Comparison of ENCODE assay signal across 23 cellular contexts in genomic region chr1:31799895-31800676, GRCh38. TPM values are rescaled to one million over a fixed set of nuclear protein-coding genes. Genes with fewer than 3 reads are reported as not detected.
DNase-seq lines count a peak whose midpoint lies in the region; ATAC-seq, FAIRE-seq and TF ChIP-seq lines count a peak whose summit lies in the region.
"Had no signal": no experiment of that assay in that cellular context is flagged by ENCODE, and none has a peak within 500 bp of the region (broad histone marks: within the 10 kb centered on the region; RNA-seq: fewer than 3 reads in every experiment).

No MANE protein-coding gene starts in this region.

- H3K9me1 ChIP-seq in K562 (ENCODE audit: control insufficient read depth, insufficient read depth, low read length) = no peaks in the 10 kb centered on the region

- no peak for TF ChIP-seq POLR2A in K562 (conservative IDR thresholded peaks at IDR 0.05)
- no peak for TF ChIP-seq POLR2A in esophagus muscularis mucosa (IDR thresholded peaks at IDR 0.05; ENCODE audit: low read depth)
- TF ChIP-seq POLR2A in testis (IDR thresholded peaks at IDR 0.05) = no peak

- H3K9me3 ChIP-seq in K562 (replicated peaks; ENCODE audit: control insufficient read depth, insufficient read depth, low read depth, low read length) (no peaks in the 10 kb centered on the region), esophagus muscularis mucosa (no peaks in the 10 kb centered on the region), testis (no peaks in the 10 kb centered on the region)
- H3K9me3 ChIP-seq: left ventricle myocardium inferior had no signal

- no peaks in the 10 kb centered on the region for H3K79me2 ChIP-seq in K562 (ENCODE audit: control insufficient read depth, insufficient read depth, low read length)

- H2AFZ ChIP-seq in K562 (ENCODE audit: low read depth, low read length) = peak overlapping the region; percentile 28

- H3K27ac Mint-ChIP-seq in activated naive CD8-positive, alpha-beta T cell treated with anti-CD3 and anti-CD28 coated beads, Interleukin-2, amount 10 ng/mL, durations not matched to agents 7 days and 5 days = no peak overlapping the region
- no peak overlapping the region for H3K27ac Mint-ChIP-seq in activated naive CD8-positive, alpha-beta T cell treated with anti-CD3 and anti-CD28 coated beads for 36 hours
- no peak overlapping the region for H3K27ac Mint-ChIP-seq in nephron progenitor cell
- H3K27ac Mint-ChIP-seq: CD8-positive, alpha-beta T cell had no signal

- no peak for TF ChIP-seq EP300 in K562 (IDR thresholded peaks at IDR 0.05; ENCODE audit: low read length)
- TF ChIP-seq EP300 in esophagus muscularis mucosa (IDR thresholded peaks at IDR 0.05) = no peak

- CTCF ChIA-PET in K562 (lab: Yijun Ruan, JAX; ENCODE audit: low intra/inter-chr PET ratio) = no interaction called here

- no peak overlapping the region for H3K4me2 ChIP-seq in K562 (ENCODE audit: insufficient read depth, low read length)

- POLR2A ChIA-PET in activated naive CD8-positive, alpha-beta T cell treated with anti-CD3 and anti-CD28 coated beads, Interleukin-2, amount 10 ng/mL, durations not matched to agents 7 days and 5 days (lab: Charles Lee) = interaction anchor here (0.6 to 1.5 kb wide), 2 partner anchors 11 to 104 kb away, joined by 3 to 5 read pairs; no protein-coding TSS in a partner anchor
- POLR2A ChIA-PET in K562 (lab: Yijun Ruan, JAX) = interaction anchor here (0.6 to 1.7 kb wide), 9 partner anchors 11 to 626 kb away, joined by 3 to 7 read pairs (median 3); no protein-coding TSS in a partner anchor

- WGBS in K562 (ENCODE audit: insufficient coverage, low coverage, missing lambda C conversion rate) = 37% methylated on average over 16 of the region's 16 CpGs
- 90% methylated on average over 12 of the region's 16 CpGs for WGBS in esophagus muscularis mucosa
- 77 to 89% methylated on average over 3 to 16 of the region's 16 CpGs for WGBS in testis, 2 donors

- H3K27me3 Mint-ChIP-seq in activated naive CD8-positive, alpha-beta T cell treated with anti-CD3 and anti-CD28 coated beads, Interleukin-2, amount 10 ng/mL, durations not matched to agents 7 days and 5 days = peaks cover 28% of the 10 kb centered on the region
- H3K27me3 Mint-ChIP-seq in activated naive CD8-positive, alpha-beta T cell treated with anti-CD3 and anti-CD28 coated beads for 36 hours = peaks cover 2% of the 10 kb centered on the region
- peaks cover 13% of the 10 kb centered on the region for H3K27me3 Mint-ChIP-seq in nephron progenitor cell (ENCODE audit: low read depth, poor library complexity)

- no peaks in the 10 kb centered on the region for H3K36me3 ChIP-seq in K562 (ENCODE audit: control insufficient read depth, insufficient read depth, low read length)
- no peaks in the 10 kb centered on the region for H3K36me3 ChIP-seq in esophagus muscularis mucosa
- H3K36me3 ChIP-seq in testis (ENCODE audit: low read depth, missing control alignments) = no peaks in the 10 kb centered on the region
- H3K36me3 ChIP-seq: left ventricle myocardium inferior had no signal

- in situ Hi-C loops in K562 (cut with MboI) = no loop called here

- H3K27me3 ChIP-seq in K562 (ENCODE audit: control insufficient read depth in 2 of 2, insufficient read depth in 2 of 2, low read length in 2 of 2) (peaks cover 22 to 44% of the 10 kb centered on the region in 2 experiments; a peak in 4 of 5 replicates), esophagus muscularis mucosa (peaks cover 0 to 43% (median 0%) of the 10 kb centered on the region in 4 donors), testis (no peaks in the 10 kb centered on the region)

- H3K9ac ChIP-seq in K562 (ENCODE audit: insufficient read depth in 1 of 2, low read depth in 2 of 2, low read length in 2 of 2) = peak overlapping the region in 1 of 2 experiments; percentile 58; a peak in 1 of 4 replicates

- H3K4me3 Mint-ChIP-seq in activated naive CD8-positive, alpha-beta T cell treated with anti-CD3 and anti-CD28 coated beads, Interleukin-2, amount 10 ng/mL, durations not matched to agents 7 days and 5 days = no peak overlapping the region
- H3K4me3 Mint-ChIP-seq in activated naive CD8-positive, alpha-beta T cell treated with anti-CD3 and anti-CD28 coated beads for 36 hours = no peak overlapping the region
- H3K4me3 Mint-ChIP-seq in nephron progenitor cell = no peak overlapping the region
- H3K4me3 Mint-ChIP-seq: CD8-positive, alpha-beta T cell had no signal

- peaks cover 2% of the 10 kb centered on the region for H3K4me1 Mint-ChIP-seq in activated naive CD8-positive, alpha-beta T cell treated with anti-CD3 and anti-CD28 coated beads, Interleukin-2, amount 10 ng/mL, durations not matched to agents 7 days and 5 days
- H3K4me1 Mint-ChIP-seq in activated naive CD8-positive, alpha-beta T cell treated with anti-CD3 and anti-CD28 coated beads for 36 hours = no peaks in the 10 kb centered on the region
- peaks cover 52% of the 10 kb centered on the region for H3K4me1 Mint-ChIP-seq in nephron progenitor cell

- TF ChIP-seq RAD21 in K562 (CRISPR knock-in tag; conservative IDR thresholded peaks at IDR 0.05 in 1 of 2, IDR thresholded peaks at IDR 0.05 in 1 of 2) = no peak

- 0 out of 2 replicates have a peak, but pooled peaks cover 7% of the 10 kb centered on the region for H4K20me1 ChIP-seq in K562 (replicated peaks; ENCODE audit: control insufficient read depth, insufficient read depth, low read length)

- H3K4me3 ChIP-seq in K562 = no peak overlapping the region
- H3K4me3 ChIP-seq in esophagus muscularis mucosa = no peak overlapping the region
- no peak overlapping the region for H3K4me3 ChIP-seq in testis
- H3K4me3 ChIP-seq: left ventricle myocardium inferior, skin epidermis had no signal

- ATAC-seq in activated naive CD8-positive, alpha-beta T cell treated with anti-CD3 and anti-CD28 coated beads, Interleukin-2, amount 10 ng/mL, durations not matched to agents 7 days and 5 days (ENCODE audit: low read depth) = no peak
- ATAC-seq in K562 (peak; percentile 31; the same call in 2 of the 3 replicates), GM18519 (IDR thresholded peaks at IDR 0.05; ENCODE audit: low FRiP score, unreplicated experiment) (no peak)
- ATAC-seq: CD8-positive, alpha-beta T cell had no signal

- TF ChIP-seq CTCF in K562 (IDR thresholded peaks at IDR 0.05 in 2 of 3, conservative IDR thresholded peaks at IDR 0.05 in 1 of 3; ENCODE audit: insufficient read depth in 2 of 3, low read depth in 1 of 3, low read length in 3 of 3) (no peak), nephron progenitor cell (IDR thresholded peaks at IDR 0.05) (no peak), esophagus muscularis mucosa (IDR thresholded peaks at IDR 0.05) (no peak), testis (IDR thresholded peaks at IDR 0.05) (no peak)

- BruUV-seq in K562 (replicated peaks; lab: Mats Ljungman, UMichigan) = no TSS peak

- peak; percentile 18 for DNase-seq in activated naive CD8-positive, alpha-beta T cell treated with anti-CD3 and anti-CD28 coated beads, Interleukin-2, amount 10 ng/mL, durations not matched to agents 7 days and 5 days
- no peak for DNase-seq in activated naive CD8-positive, alpha-beta T cell treated with anti-CD3 and anti-CD28 coated beads for 36 hours
- DNase-seq in K562 (ENCODE audit: extremely low read depth in 1 of 4, low spot score in 3 of 4) = no peak
- peak; percentile 28 for DNase-seq in nephron progenitor cell
- DNase-seq in esophagus muscularis mucosa (ENCODE audit: extremely low spot score) = no peak
- no peak for DNase-seq in urothelium cell line (ENCODE audit: low spot score)
- no peak for DNase-seq in testis
- DNase-seq: ACHN; activated CD4-positive, CD25-positive, alpha-beta regulatory T cell treated with anti-CD3 and anti-CD28 coated beads, Interleukin-2, amount 50 U/mL, for 72 hours; activated naive CD4-positive, alpha-beta T cell treated with Interleukin-2 at 50 U/mL for 16 hours; CD8-positive, alpha-beta T cell; DND-41; left ventricle myocardium inferior; NCI-H1436 treated with DMSO at 0.1 percent for 48 hours; stimulated activated CD4-positive, alpha-beta T cell treated with anti-CD3 and anti-CD28 coated beads, Interleukin-4, amount 100 ng/mL, for 4 hours; T-helper 9 cell had no signal

- no peaks in the 10 kb centered on the region for H3K36me3 Mint-ChIP-seq in activated naive CD8-positive, alpha-beta T cell treated with anti-CD3 and anti-CD28 coated beads, Interleukin-2, amount 10 ng/mL, durations not matched to agents 7 days and 5 days
- H3K36me3 Mint-ChIP-seq in activated naive CD8-positive, alpha-beta T cell treated with anti-CD3 and anti-CD28 coated beads for 36 hours = no peaks in the 10 kb centered on the region
- H3K36me3 Mint-ChIP-seq in nephron progenitor cell (ENCODE audit: low read depth) = no peaks in the 10 kb centered on the region
- H3K36me3 Mint-ChIP-seq: CD8-positive, alpha-beta T cell had no signal

- H3K4me1 ChIP-seq in K562 (replicated peaks in 1 of 2; ENCODE audit: control insufficient read depth in 2 of 2, insufficient read depth in 2 of 2, low read length in 2 of 2) (peaks cover 8 to 23% of the 10 kb centered on the region in 2 experiments), esophagus muscularis mucosa (peaks cover 0 to 7% (median 0%) of the 10 kb centered on the region in 4 donors), testis (no peaks in the 10 kb centered on the region)

- FAIRE-seq in K562 (lab: Jason Lieb, UNC) (no peak), urothelium cell line (lab: Jason Lieb, UNC) (no peak)
- FAIRE-seq: colon, endothelial cell of umbilical vein, frontal cortex, RCC 7860 had no signal

- intact Hi-C loops in K562 (cut with micrococcal nuclease) = no loop called here
- intact Hi-C loops in esophagus muscularis mucosa (cut with DNase I) = no loop called here
- intact Hi-C loops in testis (cut with DNase I; ENCODE audit: low total_unique reads) = no loop called here

- no peaks in the 10 kb centered on the region for H3K9me3 Mint-ChIP-seq in activated naive CD8-positive, alpha-beta T cell treated with anti-CD3 and anti-CD28 coated beads, Interleukin-2, amount 10 ng/mL, durations not matched to agents 7 days and 5 days
- H3K9me3 Mint-ChIP-seq in activated naive CD8-positive, alpha-beta T cell treated with anti-CD3 and anti-CD28 coated beads for 36 hours = no peaks in the 10 kb centered on the region
- H3K9me3 Mint-ChIP-seq in nephron progenitor cell = no peaks in the 10 kb centered on the region
- H3K9me3 Mint-ChIP-seq: CD8-positive, alpha-beta T cell had no signal

- H3K27ac ChIP-seq in K562 (ENCODE audit: extremely low read depth, low read depth, low read length) (no peak overlapping the region), esophagus muscularis mucosa (replicated peaks in 1 of 4) (no peak overlapping the region), testis (no peak overlapping the region)
- H3K27ac ChIP-seq: left ventricle myocardium inferior had no signal

RNA-seq across cellular contexts. Expression of gene SPOCD1, which starts 15.7 kb away (rescaled TPM):
- total RNA-seq in activated naive CD8-positive, alpha-beta T cell treated with anti-CD3 and anti-CD28 coated beads, Interleukin-2, amount 10 ng/mL, durations not matched to agents 7 days and 5 days = under 1 TPM; 0.34 to 0.36 TPM
- total RNA-seq in activated naive CD8-positive, alpha-beta T cell treated with anti-CD3 and anti-CD28 coated beads for 36 hours = not detected
- total RNA-seq in K562 (2011; cell fraction: chromatin; rRNA removed; ENCODE audit: low replicate concordance) = 1.5 and 3.2 TPM in 2 replicates
- 2.8 and 3.0 TPM in 2 replicates for total RNA-seq in K562 (2011; cell fraction: nucleolus; rRNA removed)
- total RNA-seq in K562 (2011; cell fraction: nucleoplasm; rRNA removed) = 3.4 and 4.1 TPM in 2 replicates
- total RNA-seq in K562 (2014; rRNA removed) = 0.20 and 0.27 TPM in 2 replicates
- 0.16 and 0.36 TPM in 2 replicates for total RNA-seq in K562 (2014; rRNA removed; fragmentation: Illumina TruSeq; extraction: Trizol)
- 0.23 and 0.25 TPM in 2 replicates for total RNA-seq in K562 (2015; rRNA removed; fragmentation: Illumina TruSeq; extraction: Trizol)
- total RNA-seq in K562 (2021) = 0.22 and 0.71 TPM in 2 replicates
- polyA plus RNA-seq in K562 (2011; rRNA removed) = 0.39 and 0.63 TPM in 2 replicates
- polyA plus RNA-seq in K562 (2011; cell fraction: cytosol; rRNA removed) = 0.31 and 0.60 TPM in 2 replicates
- 1.6 and 2.8 TPM in 2 replicates for polyA plus RNA-seq in K562 (2011; cell fraction: nucleus; rRNA removed)
- polyA plus RNA-seq in K562 (2012) = 0.17 and 1.2 TPM in 2 replicates
- polyA plus RNA-seq in K562 (2014; fragmentation: Illumina TruSeq; extraction: Trizol) = 0.19 and 0.42 TPM in 2 replicates
- polyA plus RNA-seq in K562 (2014; fragmentation: Nextera tagmentation; extraction: Ambion mirVana) = under 1 TPM in 1 of 2 experiments, not detected in 1; 0.03 TPM
- 0.25 and 0.46 TPM in 2 replicates for polyA plus RNA-seq in K562 (2014; rRNA removed)
- 0.21 and 0.67 TPM in 2 replicates for polyA minus RNA-seq in K562 (2011; rRNA and poly(A)+ RNA removed)
- 0.38 TPM in 1 of 2 replicates, not detected in the other for polyA minus RNA-seq in K562 (2011; cell fraction: cytosol; rRNA and poly(A)+ RNA removed)
- 1.00 and 1.9 TPM in 2 replicates for polyA minus RNA-seq in K562 (2011; cell fraction: nucleus; rRNA and poly(A)+ RNA removed)
- under 1 TPM in 3 of 4 donors, not detected in 1; 0.17 to 0.19 (median 0.17) TPM for total RNA-seq in esophagus muscularis mucosa
- 10 to 100 TPM; 32.0 to 36.0 TPM for total RNA-seq in testis
- 22.0 TPM for polyA plus RNA-seq in testis (ENCODE audit: insufficient read depth, low read depth, low replicate concordance)
- total RNA-seq: CD8-positive, alpha-beta T cell; left ventricle myocardium inferior; temporal lobe had no signal

RNA-seq across cellular contexts. Expression of gene ADGRB2, which starts 35.9 kb away (rescaled TPM):
- under 1 TPM; 0.74 to 0.75 TPM for total RNA-seq in activated naive CD8-positive, alpha-beta T cell treated with anti-CD3 and anti-CD28 coated beads, Interleukin-2, amount 10 ng/mL, durations not matched to agents 7 days and 5 days
- total RNA-seq in activated naive CD8-positive, alpha-beta T cell treated with anti-CD3 and anti-CD28 coated beads for 36 hours = under 1 TPM; 0.08 to 0.18 TPM
- 0.42 and 2.8 TPM in 2 replicates for total RNA-seq in K562 (2011; cell fraction: chromatin; rRNA removed; ENCODE audit: low replicate concordance)
- 1.2 and 2.5 TPM in 2 replicates for total RNA-seq in K562 (2011; cell fraction: nucleolus; rRNA removed)
- total RNA-seq in K562 (2011; cell fraction: nucleoplasm; rRNA removed) = 0.31 and 0.44 TPM in 2 replicates
- 0.23 and 0.33 TPM in 2 replicates for total RNA-seq in K562 (2014; rRNA removed)
- 0.04 TPM in 1 of 2 replicates, not detected in the other for total RNA-seq in K562 (2014; rRNA removed; fragmentation: Illumina TruSeq; extraction: Trizol)
- 0.22 and 0.23 TPM in 2 replicates for total RNA-seq in K562 (2015; rRNA removed; fragmentation: Illumina TruSeq; extraction: Trizol)
- 0.22 and 0.34 TPM in 2 replicates for total RNA-seq in K562 (2021)
- 0.14 and 0.38 TPM in 2 replicates for polyA plus RNA-seq in K562 (2011; rRNA removed)
- polyA plus RNA-seq in K562 (2011; cell fraction: cytosol; rRNA removed) = 0.27 and 0.35 TPM in 2 replicates
- 2.0 and 3.4 TPM in 2 replicates for polyA plus RNA-seq in K562 (2011; cell fraction: nucleus; rRNA removed)
- 0.17 and 0.54 TPM in 2 replicates for polyA plus RNA-seq in K562 (2012)
- polyA plus RNA-seq in K562 (2014; fragmentation: Illumina TruSeq; extraction: Trizol) = 0.07 and 0.11 TPM in 2 replicates
- polyA plus RNA-seq in K562 (2014; fragmentation: Nextera tagmentation; extraction: Ambion mirVana) = not detected
- polyA plus RNA-seq in K562 (2014; rRNA removed) = 0.18 and 0.20 TPM in 2 replicates
- polyA minus RNA-seq in K562 (2011; rRNA and poly(A)+ RNA removed) = 0.09 and 0.53 TPM in 2 replicates
- 1.2 TPM in 1 of 2 replicates, not detected in the other for polyA minus RNA-seq in K562 (2011; cell fraction: cytosol; rRNA and poly(A)+ RNA removed)
- 0.67 and 1.7 TPM in 2 replicates for polyA minus RNA-seq in K562 (2011; cell fraction: nucleus; rRNA and poly(A)+ RNA removed)
- total RNA-seq in esophagus muscularis mucosa = 1 to 10 TPM in 2 of 4 donors, under 1 TPM in 2; 0.83 to 4.2 (median 2.1) TPM
- total RNA-seq in testis = 10 to 100 TPM; 15.7 to 18.0 TPM
- 11.8 TPM for polyA plus RNA-seq in testis (ENCODE audit: insufficient read depth, low read depth, low replicate concordance)

Comparison
In these comparisons a context has a peak if more than half of its experiments do, and no peak if none do; other contexts are left out.
1. DNase-seq: peak in activated naive CD8-positive, alpha-beta T cell treated with anti-CD3 and anti-CD28 coated beads, Interleukin-2, amount 10 ng/mL, durations not matched to agents 7 days and 5 days (single experiment) and nephron progenitor cell (single experiment); none in activated naive CD8-positive, alpha-beta T cell treated with anti-CD3 and anti-CD28 coated beads for 36 hours (single experiment), K562 (0 of 4), esophagus muscularis mucosa (single experiment), urothelium cell line (single experiment) and testis (single experiment).
2. RNA of gene SPOCD1, which starts 15.7 kb away (total RNA-seq): 32.0 to 36.0 TPM in testis; 0.16 to 4.1 TPM in K562, 0.34 to 0.36 TPM in activated naive CD8-positive, alpha-beta T cell treated with anti-CD3 and anti-CD28 coated beads, Interleukin-2, amount 10 ng/mL, durations not matched to agents 7 days and 5 days, 0.17 to 0.19 TPM in esophagus muscularis mucosa and not detected in activated naive CD8-positive, alpha-beta T cell treated with anti-CD3 and anti-CD28 coated beads for 36 hours; every median in the first group is over 4 times any median in the second.